ENCODE assay signal across 8 cellular contexts in genomic region chr15:75801859-75802593, GRCh38. TPM values are rescaled to one million over a fixed set of nuclear protein-coding genes. Genes with fewer than 3 reads are reported as not detected.
DNase-seq lines count a peak whose midpoint lies in the region; ATAC-seq and TF ChIP-seq lines count a peak whose summit lies in the region.

No MANE protein-coding gene starts in this region.

- H3K36me3 ChIP-seq in lower lobe of right lung: no peaks in the 10 kb centered on the region

- H3K4me3 ChIP-seq in dorsolateral prefrontal cortex (peak overlapping the region in 52 of 59 donors; percentile 20 to 66 (median 42)), lower lobe of right lung (peak overlapping the region; percentile 28)

- H3K27ac ChIP-seq in dorsolateral prefrontal cortex: no peak overlapping the region
- H3K27ac ChIP-seq in lower lobe of right lung: no peak overlapping the region

- TF ChIP-seq CTCF in dorsolateral prefrontal cortex (IDR thresholded peaks at IDR 0.05 in 54 of 56, conservative IDR thresholded peaks at IDR 0.05 in 2 of 56; ENCODE audit: low read depth in 1 of 56, partially characterized antibody in 56 of 56) (peak; percentile 44 to 97 (median 91)), lower lobe of right lung (IDR thresholded peaks at IDR 0.05) (peak; percentile 92)

- H3K9me3 ChIP-seq in lower lobe of right lung: no peaks in the 10 kb centered on the region

- peaks cover 7% of the 10 kb centered on the region for H3K4me1 ChIP-seq in lower lobe of right lung

- peaks cover 0 to 16% (median 0%) of the 10 kb centered on the region in 45 donors for H3K27me3 ChIP-seq in dorsolateral prefrontal cortex
- H3K27me3 ChIP-seq in lower lobe of right lung (ENCODE audit: low read depth): peaks cover 10% of the 10 kb centered on the region

- DNase-seq in DMS 273 (lab: John Stamatoyannopoulos, UW; ENCODE audit: unreplicated experiment) (peak; percentile 87), DMS 273 treated with DMSO at 0.1 percent for 48 hours (lab: John Stamatoyannopoulos, UW) (no peak), NCI-H748 treated with DMSO at 0.1 percent for 48 hours (lab: John Stamatoyannopoulos, UW) (peak; percentile 44), dorsolateral prefrontal cortex (peak; percentile 56 to 81 (median 66)), lower lobe of right lung (peak; percentile 90)
- peak; percentile 82 to 86 for DNase-seq in activated CD4-positive, alpha-beta T cell treated with anti-CD3 and anti-CD28 coated beads, Interleukin-2, amount 50 U/mL, for 48 hours
- DNase-seq in stimulated activated CD4-positive, alpha-beta T cell treated with anti-CD3 and anti-CD28 coated beads, TNF-alpha, amount 100 ng/mL, for 4 hours (ENCODE audit: low read depth in 3 of 3): peak; percentile 55 to 69 (median 64)

- intact Hi-C loops in dorsolateral prefrontal cortex (cut with DNase I) (loop anchor here (5.0 kb wide), 2 partner anchors 75 to 115 kb away; no protein-coding TSS in a partner anchor), lower lobe of right lung (cut with DNase I) (no loop called here)

- peak; percentile 64 for ATAC-seq in HG03520 (IDR thresholded peaks at IDR 0.05; ENCODE audit: unreplicated experiment)
- ATAC-seq in lower lobe of right lung: peak; percentile 98 to 100

RNA-seq across cellular contexts. Expression of gene UBE2Q2, which starts 41.2 kb away (rescaled TPM):
- 10 to 100 TPM; 18.3 to 37.6 (median 26.2) TPM for total RNA-seq in dorsolateral prefrontal cortex
- total RNA-seq in lower lobe of right lung: 29.0 TPM
